In the genomic region with DNA sequence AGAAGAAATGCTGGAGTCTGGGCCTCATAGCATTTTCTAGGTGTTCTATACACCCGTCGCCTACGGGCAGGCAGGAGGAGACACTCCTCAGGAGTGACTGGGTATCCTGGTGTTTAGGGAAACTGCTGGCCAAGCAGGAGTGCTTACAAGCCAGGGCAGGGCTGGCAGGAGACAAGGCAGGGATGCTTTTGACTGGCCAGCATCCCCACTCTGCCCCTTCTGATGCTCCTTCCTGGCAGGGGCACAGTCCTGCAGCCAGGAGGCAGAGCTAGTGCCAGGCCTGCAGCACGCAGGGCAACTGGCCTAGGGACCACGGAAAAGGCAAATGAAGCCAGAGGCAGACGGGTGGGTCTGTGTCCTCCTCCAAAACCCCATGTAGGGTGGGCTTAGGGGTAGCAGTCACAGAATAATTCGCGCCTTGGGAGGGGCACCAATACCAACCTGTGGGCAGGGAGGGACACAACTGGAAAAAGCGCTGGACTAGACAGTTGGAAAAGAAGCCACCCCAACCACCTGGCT, we compare ENCODE assay signal across 8 cellular contexts. TPM values are rescaled to one million over a fixed set of nuclear protein-coding genes. Genes with fewer than 3 reads are reported as not detected.
DNase-seq lines count a peak whose midpoint lies in the region; TF ChIP-seq lines count a peak whose summit lies in the region.

No MANE protein-coding gene starts in this region.

- H2BK15ac ChIP-seq in mesenchymal stem cell (ENCODE audit: low read depth, poor library complexity, severe bottlenecking) = peak overlapping the region; percentile 12

- H3K9me3 Mint-ChIP-seq in CD14-positive monocyte = no peaks in the 10 kb centered on the region

- no peak overlapping the region for H2BK120ac ChIP-seq in mesenchymal stem cell (ENCODE audit: low read depth, low read length)

- H3K4me3 Mint-ChIP-seq in CD14-positive monocyte = peak overlapping the region; percentile 81 to 86

- DNase-seq in CD14-positive monocyte (ENCODE audit: low spot score) (no peak), astrocyte of the spinal cord (ENCODE audit: low read depth, low spot score) (no peak), mesenchymal stem cell (no peak), uterus (no peak), iPS-NIHi7 (ENCODE audit: extremely low spot score) (no peak), erythroblast (lab: John Stamatoyannopoulos, UW) (no peak), SIG-M5 (lab: John Stamatoyannopoulos, UW) (no peak)
- DNase-seq in Jurkat, Clone E6-1 (ENCODE audit: low read depth, low spot score) = no peak

- peaks cover 0 to 1% (median 0%) of the 10 kb centered on the region in 3 donors for H3K27me3 Mint-ChIP-seq in CD14-positive monocyte (ENCODE audit: low read depth in 3 of 3)

- peak overlapping the region; percentile 75 to 84 for H3K4ac ChIP-seq in mesenchymal stem cell (ENCODE audit: low read depth in 1 of 2, low read length in 2 of 2)

- H3K9me3 ChIP-seq in mesenchymal stem cell (ENCODE audit: control insufficient read depth, low read length) = no peaks in the 10 kb centered on the region
- no peaks in the 10 kb centered on the region for H3K9me3 ChIP-seq in uterus

- H3K9ac ChIP-seq in mesenchymal stem cell (ENCODE audit: low read length) = peak overlapping the region; percentile 90

- H3K36me3 ChIP-seq in mesenchymal stem cell (ENCODE audit: control insufficient read depth in 1 of 2, insufficient read depth in 2 of 2, low read depth in 1 of 2, low read length in 2 of 2) (peaks cover 22 to 31% of the 10 kb centered on the region in 2 experiments), uterus (no peaks in the 10 kb centered on the region)

- peak overlapping the region in 1 of 2 experiments; percentile 97 for H3K14ac ChIP-seq in mesenchymal stem cell (ENCODE audit: low read length in 2 of 2)

- TF ChIP-seq POLR2A in uterus (IDR thresholded peaks at IDR 0.05) = no peak
- TF ChIP-seq POLR2A in erythroblast (IDR thresholded peaks at IDR 0.05; ENCODE audit: low read length) = no peak

- no peak overlapping the region for H2BK12ac ChIP-seq in mesenchymal stem cell (ENCODE audit: low read length in 2 of 2)

- H3K27ac ChIP-seq in mesenchymal stem cell (ENCODE audit: low read length, poor library complexity, severe bottlenecking) (no peak overlapping the region), uterus (peak overlapping the region; percentile 37 to 69)

- peak overlapping the region; percentile 92 for H3K4me2 ChIP-seq in mesenchymal stem cell (ENCODE audit: low read length, poor library complexity, severe bottlenecking)

- WGBS in mesenchymal stem cell = 59% methylated on average over 9 of the region's 9 CpGs

- no peak overlapping the region for H2AK5ac ChIP-seq in mesenchymal stem cell (ENCODE audit: low read length, severe bottlenecking)

- H3K36me3 Mint-ChIP-seq in CD14-positive monocyte = peaks cover 40 to 45% of the 10 kb centered on the region in 2 donors

- H2AFZ ChIP-seq in mesenchymal stem cell (ENCODE audit: low read depth, low read length) = peak overlapping the region; percentile 75

- TF ChIP-seq CTCF in CD14-positive monocyte (IDR thresholded peaks at IDR 0.05) (no peak), astrocyte of the spinal cord (IDR thresholded peaks at IDR 0.05; ENCODE audit: low read depth, low read length) (peak; percentile 38), uterus (IDR thresholded peaks at IDR 0.05) (no peak)

- peak overlapping the region; percentile 82 for H3K4me3 ChIP-seq in Jurkat, Clone E6-1 (ENCODE audit: low read length)
- H3K4me3 ChIP-seq in astrocyte of the spinal cord (ENCODE audit: low read depth, low read length) (peak overlapping the region; percentile 67), mesenchymal stem cell (ENCODE audit: insufficient read depth in 1 of 2, low read depth in 1 of 2, low read length in 2 of 2) (peak overlapping the region; percentile 78 to 89), uterus (peak overlapping the region; percentile 35 to 64)

- no peak overlapping the region for H4K91ac ChIP-seq in mesenchymal stem cell (ENCODE audit: low read length)

- H4K8ac ChIP-seq in mesenchymal stem cell (ENCODE audit: low read length) = peak overlapping the region; percentile 33

- in situ Hi-C loops in astrocyte of the spinal cord (cut with HindIII; ENCODE audit: low sequenced_read_pairs) = no loop called here

- peak overlapping the region in 1 of 2 experiments; percentile 57 for H3K23ac ChIP-seq in mesenchymal stem cell (ENCODE audit: low read length in 2 of 2)

- H3K27ac Mint-ChIP-seq in CD14-positive monocyte = peak overlapping the region in 4 of 7 donors; percentile 15 to 70 (median 38)

- H2BK5ac ChIP-seq in mesenchymal stem cell (ENCODE audit: low read depth, low read length, poor library complexity, severe bottlenecking) = no peak overlapping the region

- H3K18ac ChIP-seq in mesenchymal stem cell (ENCODE audit: low read depth in 1 of 2, low read length in 2 of 2) = peak overlapping the region; percentile 90 to 92

- peaks cover 49% of the 10 kb centered on the region for H3K4me1 Mint-ChIP-seq in CD14-positive monocyte

- intact Hi-C loops in CD14-positive monocyte (cut with micrococcal nuclease) (loop anchor here (10.0 kb wide), 1 partner anchor 50 kb away; a partner anchor contains a TSS), uterus (cut with DNase I; ENCODE audit: low total_unique reads) (no loop called here)

- H3K4me1 ChIP-seq in mesenchymal stem cell (ENCODE audit: control insufficient read depth, insufficient read depth, low read depth, low read length) = peaks cover 28% of the 10 kb centered on the region
- peaks cover 0 to 6% of the 10 kb centered on the region in 2 donors for H3K4me1 ChIP-seq in uterus

- H3K79me1 ChIP-seq in mesenchymal stem cell (replicated peaks; ENCODE audit: low read length, poor library complexity, severe bottlenecking) = peaks cover 5% of the 10 kb centered on the region

- peaks cover 0 to 5% of the 10 kb centered on the region in 2 experiments for H3K27me3 ChIP-seq in mesenchymal stem cell (ENCODE audit: control insufficient read depth in 1 of 2, insufficient read depth in 1 of 2, low read length in 2 of 2)
- no peaks in the 10 kb centered on the region for H3K27me3 ChIP-seq in uterus

RNA-seq across cellular contexts. Expression of a gene that starts 4.9 kb away (rescaled TPM):
- 100 to 1,000 TPM; 110 to 152 TPM for polyA plus RNA-seq in CD14-positive monocyte
- polyA plus RNA-seq in Jurkat, Clone E6-1 (2012; ENCODE audit: insufficient read depth, insufficient read length) = 67.9 TPM
- polyA plus RNA-seq in mesenchymal stem cell (2013, experiment 1 of 2) = 51.2 TPM
- polyA plus RNA-seq in mesenchymal stem cell (2013, experiment 2 of 2) = 51.6 TPM
- 10 to 100 TPM; 11.9 to 53.3 (median 32.8) TPM for total RNA-seq in uterus

RNA-seq across cellular contexts. Expression of a gene that starts 43.4 kb away (rescaled TPM):
- polyA plus RNA-seq in CD14-positive monocyte = not detected
- 15.1 TPM for polyA plus RNA-seq in Jurkat, Clone E6-1 (2012; ENCODE audit: insufficient read depth, insufficient read length)
- 0.07 TPM for polyA plus RNA-seq in mesenchymal stem cell (2013, experiment 1 of 2)
- 0.11 TPM for polyA plus RNA-seq in mesenchymal stem cell (2013, experiment 2 of 2)
- 1 to 10 TPM in 2 of 4 donors, not detected in 2; 1.3 to 1.7 TPM for total RNA-seq in uterus

RNA-seq across cellular contexts. Expression of a gene that starts 50.8 kb away (rescaled TPM):
- polyA plus RNA-seq in CD14-positive monocyte = 1 to 10 TPM; 2.0 to 2.6 TPM
- polyA plus RNA-seq in Jurkat, Clone E6-1 (2012; ENCODE audit: insufficient read depth, insufficient read length) = 27.8 TPM
- 10.7 TPM for polyA plus RNA-seq in mesenchymal stem cell (2013, experiment 1 of 2)
- 10.2 TPM for polyA plus RNA-seq in mesenchymal stem cell (2013, experiment 2 of 2)
- 10 to 100 TPM; 14.4 to 55.6 (median 31.3) TPM for total RNA-seq in uterus
